21 cellular contexts compared by ENCODE assay signal in the genomic region with DNA sequence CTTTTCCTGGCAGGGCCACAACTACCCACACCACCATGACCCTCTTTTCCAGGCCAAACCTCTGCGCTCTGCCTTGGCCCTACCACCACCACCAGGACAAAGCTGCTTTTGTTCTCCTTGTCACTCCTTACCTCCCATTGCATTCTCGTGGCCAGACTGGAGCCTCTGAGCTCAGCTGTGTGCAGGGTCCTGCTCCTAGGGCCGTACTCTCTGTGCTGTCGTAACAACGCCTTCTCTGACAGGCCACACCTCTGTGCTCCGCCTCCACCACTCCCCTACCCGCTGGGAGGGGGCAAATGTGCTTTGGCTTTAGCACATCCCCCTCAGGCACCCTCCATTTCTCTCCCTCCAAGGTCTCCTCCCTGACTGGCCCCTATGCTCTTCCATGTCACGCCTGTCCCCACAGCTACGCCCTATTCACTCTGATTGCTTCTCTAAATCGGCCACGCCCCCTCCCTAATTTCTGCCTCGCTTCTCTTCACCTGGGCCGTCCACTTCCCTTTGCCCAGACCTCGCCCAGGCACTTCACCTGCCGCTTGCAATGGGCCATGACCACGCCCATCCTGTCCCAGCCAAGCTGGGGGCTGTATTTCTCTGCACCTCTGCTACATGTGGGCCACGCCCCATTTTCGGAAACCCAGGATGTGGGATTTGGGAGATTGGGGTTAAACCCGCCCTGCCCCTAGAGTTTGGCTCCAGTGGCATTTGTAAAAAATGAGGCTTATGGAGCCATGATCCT.
"Had no signal": no experiment of that assay in that cellular context is flagged by ENCODE, and none has a peak within 500 bp of the region (broad histone marks: within the 10 kb centered on the region; RNA-seq: fewer than 3 reads in every experiment).

No MANE protein-coding gene starts in this region.

- ATAC-seq: activated CD4-positive, CD25-positive, alpha-beta regulatory T cell treated with anti-CD3 and anti-CD28 coated beads, Interleukin-2, amount 50 U/mL, for 24 hours; activated T-cell treated with anti-CD3 and anti-CD28 coated beads, Interleukin-2, amount 50 U/mL, for 72 hours; gastrocnemius medialis; left cardiac atrium; stimulated activated memory B cell treated with anti-CD40 and anti-IgM and Interleukin-4, amounts not matched to agents 10 μg/mL and 1 μg/mL and 100 μg/mL, for 72 hours; T-helper 17 cell had no signal

- H3K36me3 Mint-ChIP-seq: naive B cell; stimulated activated memory B cell treated with anti-CD40 and anti-IgM and Interleukin-4, amounts not matched to agents 10 μg/mL and 1 μg/mL and 100 μg/mL, for 72 hours had no signal

- H3K9me3 ChIP-seq: esophagus squamous epithelium, gastrocnemius medialis, sigmoid colon, transverse colon had no signal

- H3K27me3 ChIP-seq: esophagus squamous epithelium, gastrocnemius medialis, sigmoid colon, transverse colon had no signal

- H3K4me2 ChIP-seq: smooth muscle cell had no signal

- H3K4me3 Mint-ChIP-seq: activated CD4-positive, alpha-beta memory T cell treated with anti-CD3 and anti-CD28 coated beads, Interleukin-2, amount 10 ng/mL, durations not matched to agents 7 days and 5 days; activated CD4-positive, alpha-beta T cell treated with anti-CD3 and anti-CD28 coated beads, Interleukin-2, amount 10 ng/mL, durations not matched to agents 24 days and 14 days; activated T-cell treated with anti-CD3 and anti-CD28 coated beads, Interleukin-2, amount 50 U/mL, for 72 hours; endodermal cell; naive B cell; neural crest cell; stimulated activated memory B cell treated with anti-CD40 and anti-IgM and Interleukin-4, amounts not matched to agents 10 μg/mL and 1 μg/mL and 100 μg/mL, for 72 hours; T-helper 17 cell had no signal

- H3K4me1 ChIP-seq: esophagus squamous epithelium, gastrocnemius medialis, sigmoid colon had no signal

- H3K9me3 Mint-ChIP-seq: activated T-cell treated with anti-CD3 and anti-CD28 coated beads, Interleukin-2, amount 50 U/mL, for 72 hours had no signal

- H3K27ac Mint-ChIP-seq: activated CD4-positive, alpha-beta memory T cell treated with anti-CD3 and anti-CD28 coated beads, Interleukin-2, amount 10 ng/mL, durations not matched to agents 7 days and 5 days; activated CD4-positive, alpha-beta T cell treated with anti-CD3 and anti-CD28 coated beads, Interleukin-2, amount 10 ng/mL, durations not matched to agents 24 days and 14 days; activated T-cell treated with anti-CD3 and anti-CD28 coated beads, Interleukin-2, amount 50 U/mL, for 72 hours; endodermal cell; naive B cell; stimulated activated memory B cell treated with anti-CD40 and anti-IgM and Interleukin-4, amounts not matched to agents 10 μg/mL and 1 μg/mL and 100 μg/mL, for 72 hours; T-helper 17 cell had no signal

- H3K27me3 Mint-ChIP-seq: activated CD4-positive, alpha-beta memory T cell treated with anti-CD3 and anti-CD28 coated beads, Interleukin-2, amount 10 ng/mL, durations not matched to agents 7 days and 5 days; stimulated activated memory B cell treated with anti-CD40 and anti-IgM and Interleukin-4, amounts not matched to agents 10 μg/mL and 1 μg/mL and 100 μg/mL, for 72 hours; T-helper 17 cell had no signal

- H3K27ac ChIP-seq: coronary artery, esophagus squamous epithelium, gastrocnemius medialis, sigmoid colon, transverse colon had no signal

- H3K4me1 Mint-ChIP-seq: neural crest cell; stimulated activated memory B cell treated with anti-CD40 and anti-IgM and Interleukin-4, amounts not matched to agents 10 μg/mL and 1 μg/mL and 100 μg/mL, for 72 hours had no signal

- DNase-seq: activated CD4-positive, alpha-beta memory T cell treated with anti-CD3 and anti-CD28 coated beads, Interleukin-2, amount 10 ng/mL, durations not matched to agents 7 days and 5 days; activated CD4-positive, alpha-beta T cell treated with anti-CD3 and anti-CD28 coated beads, Interleukin-2, amount 10 ng/mL, durations not matched to agents 24 days and 14 days; activated effector memory CD4-positive, alpha-beta T cell treated with Interleukin-2 at 50 U/mL for 16 hours; activated naive CD4-positive, alpha-beta T cell treated with anti-CD3 and anti-CD28 coated beads, Interleukin-2, amount 50 U/mL, for 16 hours; activated T-cell treated with anti-CD3 and anti-CD28 coated beads, Interleukin-2, amount 50 U/mL, for 72 hours; endodermal cell; esophagus squamous epithelium; gastrocnemius medialis; hippocampal formation; left cardiac atrium; mesenchymal stem cell; naive B cell; sigmoid colon; stimulated activated CD4-positive, alpha-beta T cell treated with anti-CD3 and anti-CD28 coated beads, Interleukin-15, amount 100 ng/mL, for 24 hours; T-helper 17 cell; transverse colon had no signal
